1 cellular context compared by ENCODE assay signal in the genomic region with DNA sequence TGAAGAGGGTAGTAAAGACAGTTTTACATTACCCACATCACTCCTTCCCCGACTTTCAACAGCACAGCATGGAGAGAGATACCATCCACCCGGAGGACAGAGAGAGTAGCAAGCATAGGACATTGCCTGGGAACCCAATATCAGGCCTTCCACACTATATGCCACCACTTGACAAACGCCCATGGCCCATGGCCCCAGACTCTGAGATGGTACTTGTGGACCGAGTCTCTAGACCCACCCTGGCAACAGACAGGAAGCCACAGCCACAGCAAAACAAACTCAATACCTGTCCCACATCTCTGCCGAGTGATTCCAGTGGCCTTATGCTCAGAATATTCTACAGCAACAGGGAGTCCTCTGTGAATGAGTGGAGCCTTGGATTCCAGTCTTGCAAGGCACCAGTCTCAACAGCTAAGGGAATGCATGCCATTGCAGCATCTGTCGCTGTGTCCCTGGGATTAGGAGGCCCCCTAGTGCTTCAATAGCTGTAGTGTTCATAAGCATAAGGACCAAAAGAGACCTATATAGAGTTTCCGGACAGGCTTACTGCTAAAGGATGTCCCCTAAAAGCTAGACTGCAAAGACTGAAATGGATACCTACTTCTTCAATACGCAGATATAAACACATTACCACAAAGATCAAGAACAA.
TF ChIP-seq lines count a peak whose summit lies in the region.

No MANE protein-coding gene starts in this region.

TF ChIP-seq in GM12878, 131 proteins besides CTCF, POLR2A, EP300 and RAD21 (continued from another document):
- TF ChIP-seq, protein P1, sequence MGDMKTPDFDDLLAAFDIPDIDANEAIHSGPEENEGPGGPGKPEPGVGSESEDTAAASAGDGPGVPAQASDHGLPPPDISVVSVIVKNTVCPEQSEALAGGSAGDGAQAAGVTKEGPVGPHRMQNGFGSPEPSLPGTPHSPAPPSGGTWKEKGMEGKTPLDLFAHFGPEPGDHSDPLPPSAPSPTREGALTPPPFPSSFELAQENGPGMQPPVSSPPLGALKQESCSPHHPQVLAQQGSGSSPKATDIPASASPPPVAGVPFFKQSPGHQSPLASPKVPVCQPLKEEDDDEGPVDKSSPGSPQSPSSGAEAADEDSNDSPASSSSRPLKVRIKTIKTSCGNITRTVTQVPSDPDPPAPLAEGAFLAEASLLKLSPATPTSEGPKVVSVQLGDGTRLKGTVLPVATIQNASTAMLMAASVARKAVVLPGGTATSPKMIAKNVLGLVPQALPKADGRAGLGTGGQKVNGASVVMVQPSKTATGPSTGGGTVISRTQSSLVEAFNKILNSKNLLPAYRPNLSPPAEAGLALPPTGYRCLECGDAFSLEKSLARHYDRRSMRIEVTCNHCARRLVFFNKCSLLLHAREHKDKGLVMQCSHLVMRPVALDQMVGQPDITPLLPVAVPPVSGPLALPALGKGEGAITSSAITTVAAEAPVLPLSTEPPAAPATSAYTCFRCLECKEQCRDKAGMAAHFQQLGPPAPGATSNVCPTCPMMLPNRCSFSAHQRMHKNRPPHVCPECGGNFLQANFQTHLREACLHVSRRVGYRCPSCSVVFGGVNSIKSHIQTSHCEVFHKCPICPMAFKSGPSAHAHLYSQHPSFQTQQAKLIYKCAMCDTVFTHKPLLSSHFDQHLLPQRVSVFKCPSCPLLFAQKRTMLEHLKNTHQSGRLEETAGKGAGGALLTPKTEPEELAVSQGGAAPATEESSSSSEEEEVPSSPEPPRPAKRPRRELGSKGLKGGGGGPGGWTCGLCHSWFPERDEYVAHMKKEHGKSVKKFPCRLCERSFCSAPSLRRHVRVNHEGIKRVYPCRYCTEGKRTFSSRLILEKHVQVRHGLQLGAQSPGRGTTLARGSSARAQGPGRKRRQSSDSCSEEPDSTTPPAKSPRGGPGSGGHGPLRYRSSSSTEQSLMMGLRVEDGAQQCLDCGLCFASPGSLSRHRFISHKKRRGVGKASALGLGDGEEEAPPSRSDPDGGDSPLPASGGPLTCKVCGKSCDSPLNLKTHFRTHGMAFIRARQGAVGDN (IDR thresholded peaks at IDR 0.05), result no peak
- TF ChIP-seq SUZ12 (IDR thresholded peaks at IDR 0.05; ENCODE audit: unreplicated experiment), result no peak
- TF ChIP-seq RUNX3 (IDR thresholded peaks at IDR 0.05; ENCODE audit: low read length), result no peak
- TF ChIP-seq SIX5 (IDR thresholded peaks at IDR 0.05; ENCODE audit: low read depth, low read length, severe bottlenecking), result no peak
- TF ChIP-seq NFXL1 (IDR thresholded peaks at IDR 0.05; ENCODE audit: borderline replicate concordance), result no peak
- no peak for TF ChIP-seq CREB1 (IDR thresholded peaks at IDR 0.05; ENCODE audit: low read depth)
- TF ChIP-seq SMAD1 (IDR thresholded peaks at IDR 0.05; ENCODE audit: low read depth, partially characterized antibody), result no peak
- TF ChIP-seq NBN (IDR thresholded peaks at IDR 0.05), result no peak
- peak; percentile 67; the same call in 1 of the 2 replicates for TF ChIP-seq SMC3 (IDR thresholded peaks at IDR 0.05; ENCODE audit: borderline replicate concordance, low read length)
- TF ChIP-seq ZNF207 (IDR thresholded peaks at IDR 0.05; ENCODE audit: borderline replicate concordance), result no peak
- no peak for TF ChIP-seq PAX5 (IDR thresholded peaks at IDR 0.05; ENCODE audit: borderline replicate concordance, low read depth, low read length)
- no peak for TF ChIP-seq TARDBP (IDR thresholded peaks at IDR 0.05; ENCODE audit: borderline replicate concordance)
- TF ChIP-seq, protein P2, sequence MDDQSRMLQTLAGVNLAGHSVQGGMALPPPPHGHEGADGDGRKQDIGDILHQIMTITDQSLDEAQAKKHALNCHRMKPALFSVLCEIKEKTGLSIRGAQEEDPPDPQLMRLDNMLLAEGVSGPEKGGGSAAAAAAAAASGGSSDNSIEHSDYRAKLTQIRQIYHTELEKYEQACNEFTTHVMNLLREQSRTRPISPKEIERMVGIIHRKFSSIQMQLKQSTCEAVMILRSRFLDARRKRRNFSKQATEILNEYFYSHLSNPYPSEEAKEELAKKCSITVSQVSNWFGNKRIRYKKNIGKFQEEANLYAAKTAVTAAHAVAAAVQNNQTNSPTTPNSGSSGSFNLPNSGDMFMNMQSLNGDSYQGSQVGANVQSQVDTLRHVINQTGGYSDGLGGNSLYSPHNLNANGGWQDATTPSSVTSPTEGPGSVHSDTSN (IDR thresholded peaks at IDR 0.05; ENCODE audit: insufficient replicate concordance, low read depth, low read length), result no peak
- TF ChIP-seq IKZF2 (IDR thresholded peaks at IDR 0.05), result no peak
- TF ChIP-seq, protein P3, sequence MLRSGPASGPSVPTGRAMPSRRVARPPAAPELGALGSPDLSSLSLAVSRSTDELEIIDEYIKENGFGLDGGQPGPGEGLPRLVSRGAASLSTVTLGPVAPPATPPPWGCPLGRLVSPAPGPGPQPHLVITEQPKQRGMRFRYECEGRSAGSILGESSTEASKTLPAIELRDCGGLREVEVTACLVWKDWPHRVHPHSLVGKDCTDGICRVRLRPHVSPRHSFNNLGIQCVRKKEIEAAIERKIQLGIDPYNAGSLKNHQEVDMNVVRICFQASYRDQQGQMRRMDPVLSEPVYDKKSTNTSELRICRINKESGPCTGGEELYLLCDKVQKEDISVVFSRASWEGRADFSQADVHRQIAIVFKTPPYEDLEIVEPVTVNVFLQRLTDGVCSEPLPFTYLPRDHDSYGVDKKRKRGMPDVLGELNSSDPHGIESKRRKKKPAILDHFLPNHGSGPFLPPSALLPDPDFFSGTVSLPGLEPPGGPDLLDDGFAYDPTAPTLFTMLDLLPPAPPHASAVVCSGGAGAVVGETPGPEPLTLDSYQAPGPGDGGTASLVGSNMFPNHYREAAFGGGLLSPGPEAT (IDR thresholded peaks at IDR 0.05; ENCODE audit: low read depth), result no peak
- TF ChIP-seq, protein P4, sequence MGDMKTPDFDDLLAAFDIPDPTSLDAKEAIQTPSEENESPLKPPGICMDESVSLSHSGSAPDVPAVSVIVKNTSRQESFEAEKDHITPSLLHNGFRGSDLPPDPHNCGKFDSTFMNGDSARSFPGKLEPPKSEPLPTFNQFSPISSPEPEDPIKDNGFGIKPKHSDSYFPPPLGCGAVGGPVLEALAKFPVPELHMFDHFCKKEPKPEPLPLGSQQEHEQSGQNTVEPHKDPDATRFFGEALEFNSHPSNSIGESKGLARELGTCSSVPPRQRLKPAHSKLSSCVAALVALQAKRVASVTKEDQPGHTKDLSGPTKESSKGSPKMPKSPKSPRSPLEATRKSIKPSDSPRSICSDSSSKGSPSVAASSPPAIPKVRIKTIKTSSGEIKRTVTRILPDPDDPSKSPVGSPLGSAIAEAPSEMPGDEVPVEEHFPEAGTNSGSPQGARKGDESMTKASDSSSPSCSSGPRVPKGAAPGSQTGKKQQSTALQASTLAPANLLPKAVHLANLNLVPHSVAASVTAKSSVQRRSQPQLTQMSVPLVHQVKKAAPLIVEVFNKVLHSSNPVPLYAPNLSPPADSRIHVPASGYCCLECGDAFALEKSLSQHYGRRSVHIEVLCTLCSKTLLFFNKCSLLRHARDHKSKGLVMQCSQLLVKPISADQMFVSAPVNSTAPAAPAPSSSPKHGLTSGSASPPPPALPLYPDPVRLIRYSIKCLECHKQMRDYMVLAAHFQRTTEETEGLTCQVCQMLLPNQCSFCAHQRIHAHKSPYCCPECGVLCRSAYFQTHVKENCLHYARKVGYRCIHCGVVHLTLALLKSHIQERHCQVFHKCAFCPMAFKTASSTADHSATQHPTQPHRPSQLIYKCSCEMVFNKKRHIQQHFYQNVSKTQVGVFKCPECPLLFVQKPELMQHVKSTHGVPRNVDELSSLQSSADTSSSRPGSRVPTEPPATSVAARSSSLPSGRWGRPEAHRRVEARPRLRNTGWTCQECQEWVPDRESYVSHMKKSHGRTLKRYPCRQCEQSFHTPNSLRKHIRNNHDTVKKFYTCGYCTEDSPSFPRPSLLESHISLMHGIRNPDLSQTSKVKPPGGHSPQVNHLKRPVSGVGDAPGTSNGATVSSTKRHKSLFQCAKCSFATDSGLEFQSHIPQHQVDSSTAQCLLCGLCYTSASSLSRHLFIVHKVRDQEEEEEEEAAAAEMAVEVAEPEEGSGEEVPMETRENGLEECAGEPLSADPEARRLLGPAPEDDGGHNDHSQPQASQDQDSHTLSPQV (IDR thresholded peaks at IDR 0.05), result no peak
- TF ChIP-seq GABPA (IDR thresholded peaks at IDR 0.05; ENCODE audit: low read depth), result no peak
- TF ChIP-seq, protein P5, sequence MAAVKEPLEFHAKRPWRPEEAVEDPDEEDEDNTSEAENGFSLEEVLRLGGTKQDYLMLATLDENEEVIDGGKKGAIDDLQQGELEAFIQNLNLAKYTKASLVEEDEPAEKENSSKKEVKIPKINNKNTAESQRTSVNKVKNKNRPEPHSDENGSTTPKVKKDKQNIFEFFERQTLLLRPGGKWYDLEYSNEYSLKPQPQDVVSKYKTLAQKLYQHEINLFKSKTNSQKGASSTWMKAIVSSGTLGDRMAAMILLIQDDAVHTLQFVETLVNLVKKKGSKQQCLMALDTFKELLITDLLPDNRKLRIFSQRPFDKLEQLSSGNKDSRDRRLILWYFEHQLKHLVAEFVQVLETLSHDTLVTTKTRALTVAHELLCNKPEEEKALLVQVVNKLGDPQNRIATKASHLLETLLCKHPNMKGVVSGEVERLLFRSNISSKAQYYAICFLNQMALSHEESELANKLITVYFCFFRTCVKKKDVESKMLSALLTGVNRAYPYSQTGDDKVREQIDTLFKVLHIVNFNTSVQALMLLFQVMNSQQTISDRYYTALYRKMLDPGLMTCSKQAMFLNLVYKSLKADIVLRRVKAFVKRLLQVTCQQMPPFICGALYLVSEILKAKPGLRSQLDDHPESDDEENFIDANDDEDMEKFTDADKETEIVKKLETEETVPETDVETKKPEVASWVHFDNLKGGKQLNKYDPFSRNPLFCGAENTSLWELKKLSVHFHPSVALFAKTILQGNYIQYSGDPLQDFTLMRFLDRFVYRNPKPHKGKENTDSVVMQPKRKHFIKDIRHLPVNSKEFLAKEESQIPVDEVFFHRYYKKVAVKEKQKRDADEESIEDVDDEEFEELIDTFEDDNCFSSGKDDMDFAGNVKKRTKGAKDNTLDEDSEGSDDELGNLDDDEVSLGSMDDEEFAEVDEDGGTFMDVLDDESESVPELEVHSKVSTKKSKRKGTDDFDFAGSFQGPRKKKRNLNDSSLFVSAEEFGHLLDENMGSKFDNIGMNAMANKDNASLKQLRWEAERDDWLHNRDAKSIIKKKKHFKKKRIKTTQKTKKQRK (IDR thresholded peaks at IDR 0.05; ENCODE audit: low read depth, low read length), result no peak
- TF ChIP-seq EED (IDR thresholded peaks at IDR 0.05; ENCODE audit: low read depth), result no peak
- TF ChIP-seq, protein P6, sequence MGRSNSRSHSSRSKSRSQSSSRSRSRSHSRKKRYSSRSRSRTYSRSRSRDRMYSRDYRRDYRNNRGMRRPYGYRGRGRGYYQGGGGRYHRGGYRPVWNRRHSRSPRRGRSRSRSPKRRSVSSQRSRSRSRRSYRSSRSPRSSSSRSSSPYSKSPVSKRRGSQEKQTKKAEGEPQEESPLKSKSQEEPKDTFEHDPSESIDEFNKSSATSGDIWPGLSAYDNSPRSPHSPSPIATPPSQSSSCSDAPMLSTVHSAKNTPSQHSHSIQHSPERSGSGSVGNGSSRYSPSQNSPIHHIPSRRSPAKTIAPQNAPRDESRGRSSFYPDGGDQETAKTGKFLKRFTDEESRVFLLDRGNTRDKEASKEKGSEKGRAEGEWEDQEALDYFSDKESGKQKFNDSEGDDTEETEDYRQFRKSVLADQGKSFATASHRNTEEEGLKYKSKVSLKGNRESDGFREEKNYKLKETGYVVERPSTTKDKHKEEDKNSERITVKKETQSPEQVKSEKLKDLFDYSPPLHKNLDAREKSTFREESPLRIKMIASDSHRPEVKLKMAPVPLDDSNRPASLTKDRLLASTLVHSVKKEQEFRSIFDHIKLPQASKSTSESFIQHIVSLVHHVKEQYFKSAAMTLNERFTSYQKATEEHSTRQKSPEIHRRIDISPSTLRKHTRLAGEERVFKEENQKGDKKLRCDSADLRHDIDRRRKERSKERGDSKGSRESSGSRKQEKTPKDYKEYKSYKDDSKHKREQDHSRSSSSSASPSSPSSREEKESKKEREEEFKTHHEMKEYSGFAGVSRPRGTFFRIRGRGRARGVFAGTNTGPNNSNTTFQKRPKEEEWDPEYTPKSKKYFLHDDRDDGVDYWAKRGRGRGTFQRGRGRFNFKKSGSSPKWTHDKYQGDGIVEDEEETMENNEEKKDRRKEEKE (IDR thresholded peaks at IDR 0.05), result no peak
- no peak for TF ChIP-seq BCL11A (IDR thresholded peaks at IDR 0.05; ENCODE audit: low read depth, low read length)
- TF ChIP-seq YY1 (IDR thresholded peaks at IDR 0.05; ENCODE audit: low read depth, low read length), result 0 out of 2 replicates have a peak, but pooled peaks have one; percentile 19
- TF ChIP-seq SMARCA5 (IDR thresholded peaks at IDR 0.05), result 0 out of 2 replicates have a peak, but pooled peaks have one; percentile 27
- TF ChIP-seq, protein P7, sequence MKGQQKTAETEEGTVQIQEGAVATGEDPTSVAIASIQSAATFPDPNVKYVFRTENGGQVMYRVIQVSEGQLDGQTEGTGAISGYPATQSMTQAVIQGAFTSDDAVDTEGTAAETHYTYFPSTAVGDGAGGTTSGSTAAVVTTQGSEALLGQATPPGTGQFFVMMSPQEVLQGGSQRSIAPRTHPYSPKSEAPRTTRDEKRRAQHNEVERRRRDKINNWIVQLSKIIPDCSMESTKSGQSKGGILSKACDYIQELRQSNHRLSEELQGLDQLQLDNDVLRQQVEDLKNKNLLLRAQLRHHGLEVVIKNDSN (IDR thresholded peaks at IDR 0.05; ENCODE audit: borderline replicate concordance, extremely low read length, insufficient read depth, low read depth, low read length), result no peak
- TF ChIP-seq SUPT20H (IDR thresholded peaks at IDR 0.05; ENCODE audit: borderline replicate concordance, control insufficient read depth, low read depth, low read length), result no peak
- no peak for TF ChIP-seq ZZZ3 (IDR thresholded peaks at IDR 0.05; ENCODE audit: control insufficient read depth, insufficient read length, low read depth)
- no peak for TF ChIP-seq RAD51 (IDR thresholded peaks at IDR 0.05)
TF ChIP-seq in GM12878: peak in this region for 4.
